In the genomic region with DNA sequence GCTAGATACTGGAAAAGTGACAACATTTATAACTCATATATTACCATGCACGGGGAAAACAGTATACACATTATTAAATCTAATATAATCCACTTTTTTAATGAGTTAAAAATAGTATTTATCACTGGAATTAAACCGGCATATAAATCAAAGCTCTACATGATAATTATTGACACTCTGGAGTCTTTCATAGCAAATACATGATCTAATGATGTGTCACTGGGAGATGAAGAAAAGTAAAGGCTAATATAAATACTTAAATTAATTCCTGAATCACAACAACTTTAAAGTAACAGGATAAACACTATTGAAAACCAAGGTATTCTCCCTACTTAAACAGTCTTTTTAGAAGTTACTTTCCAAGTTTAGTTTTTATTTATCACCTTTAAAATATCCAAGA, we compare ENCODE assay signal across 10 cellular contexts. TPM values are rescaled to one million over a fixed set of nuclear protein-coding genes. Genes with fewer than 3 reads are reported as not detected.
DNase-seq lines count a peak whose midpoint lies in the region; ATAC-seq and TF ChIP-seq lines count a peak whose summit lies in the region.
"Had no signal": no experiment of that assay in that cellular context is flagged by ENCODE, and none has a peak within 500 bp of the region (broad histone marks: within the 10 kb centered on the region; RNA-seq: fewer than 3 reads in every experiment).

No MANE protein-coding gene starts in this region.

- H3K27me3 ChIP-seq in A673 (replicated peaks; ENCODE audit: insufficient read depth, low read depth, low read length, poor library complexity) (no peaks in the 10 kb centered on the region), lower lobe of right lung (ENCODE audit: low read depth) (no peaks in the 10 kb centered on the region)

- H3K27ac ChIP-seq in A673 (ENCODE audit: low read depth, low read length, poor library complexity, severe bottlenecking) (no peak overlapping the region), lower lobe of right lung (no peak overlapping the region)
- H3K27ac ChIP-seq: epithelial cell of prostate had no signal

- POLR2A ChIA-PET in A673 (lab: Charles Lee; ENCODE audit: low non-redundant PET) = no interaction called here

- ATAC-seq in lower lobe of right lung = no peak
- no peak for ATAC-seq in HG03025 (IDR thresholded peaks at IDR 0.05; ENCODE audit: low FRiP score, unreplicated experiment)
- ATAC-seq in HG02870 (IDR thresholded peaks at IDR 0.05; ENCODE audit: unreplicated experiment) = no peak

- no peaks in the 10 kb centered on the region for H3K9me3 ChIP-seq in A673 (ENCODE audit: low read depth, low read length, poor library complexity, severe bottlenecking)
- no peaks in the 10 kb centered on the region for H3K9me3 ChIP-seq in lower lobe of right lung

- intact Hi-C loops in A673 (cut with micrococcal nuclease; ENCODE audit: unreplicated experiment) = no loop called here
- intact Hi-C loops in lower lobe of right lung (cut with DNase I) = no loop called here

- CTCF ChIA-PET in A673 (lab: Charles Lee) = interaction anchor here (1.5 kb wide), 1 partner anchor 18 kb away, joined by 3 read pairs; no protein-coding TSS in a partner anchor

- H3K4me3 ChIP-seq in A673 (ENCODE audit: low read depth, low read length, poor library complexity, severe bottlenecking) = peak overlapping the region; percentile 78
- peak overlapping the region; percentile 30 for H3K4me3 ChIP-seq in astrocyte of the cerebellum (ENCODE audit: low read depth, low read length)
- H3K4me3 ChIP-seq in lower lobe of right lung = peak overlapping the region; percentile 78

- no TSS peak for BruUV-seq in A673 (replicated peaks; lab: Mats Ljungman, UMichigan)

- in situ Hi-C loops in astrocyte of the cerebellum (cut with HindIII; ENCODE audit: low sequenced_read_pairs) = no loop called here

- H3K4me1 ChIP-seq in A673 (ENCODE audit: insufficient read depth, low read length, poor library complexity, severe bottlenecking) = peaks cover 15% of the 10 kb centered on the region
- peaks cover 45% of the 10 kb centered on the region for H3K4me1 ChIP-seq in lower lobe of right lung

- DNase-seq in A673 (ENCODE audit: low spot score) (no peak), HCEC 1CT (peak; percentile 40), astrocyte of the cerebellum (ENCODE audit: low read depth) (no peak), lower lobe of right lung (no peak), AG08395 (ENCODE audit: low spot score) (no peak), HuH-7 (ENCODE audit: low spot score) (no peak)
- DNase-seq: retina had no signal

- TF ChIP-seq CTCF in A673 (conservative IDR thresholded peaks at IDR 0.05; ENCODE audit: low read depth, low read length) (no peak), astrocyte of the cerebellum (IDR thresholded peaks at IDR 0.05; ENCODE audit: low read depth, low read length, missing control alignments) (no peak), lower lobe of right lung (IDR thresholded peaks at IDR 0.05) (no peak)

- H3K36me3 ChIP-seq in A673 (ENCODE audit: insufficient read depth, low read length, poor library complexity, severe bottlenecking) = no peaks in the 10 kb centered on the region
- H3K36me3 ChIP-seq in lower lobe of right lung = no peaks in the 10 kb centered on the region

RNA-seq across cellular contexts. Expression of gene ZBTB41, which starts 2.2 kb away (rescaled TPM):
- 9.3 and 9.6 TPM in 2 replicates for total RNA-seq in A673 (2021)
- 14.2 TPM for total RNA-seq in lower lobe of right lung

RNA-seq across cellular contexts. Expression of gene ASPM, which starts 52.4 kb away (rescaled TPM):
- total RNA-seq in A673 (2021) (72.2 and 78.5 TPM in 2 replicates), lower lobe of right lung (1.6 TPM)

Comparison
In these comparisons a context has a peak if more than half of its experiments do, and no peak if none do; other contexts are left out.
1. RNA of gene ASPM, which starts 52.4 kb away (total RNA-seq): 72.2 to 78.5 TPM in A673; 1.6 TPM in lower lobe of right lung (single experiment); every median in the first group is over 10 times any median in the second.
2. Peak in every context shown above with its lines, with median percentiles within 50 percentile points of each other: H3K4me3 ChIP-seq.